In genomic region chr6:116512155-116512559, GRCh38 we compare ENCODE assay signal across 10 cellular contexts. TPM values are rescaled to one million over a fixed set of nuclear protein-coding genes. Genes with fewer than 3 reads are reported as not detected.
DNase-seq lines count a peak whose midpoint lies in the region; ATAC-seq and TF ChIP-seq lines count a peak whose summit lies in the region.
"Had no signal": no experiment of that assay in that cellular context is flagged by ENCODE, and none has a peak within 500 bp of the region (broad histone marks: within the 10 kb centered on the region; RNA-seq: fewer than 3 reads in every experiment).

No MANE protein-coding gene starts in this region.

- CTCF ChIA-PET in Caco-2 (lab: Charles Lee) = interaction anchor here (0.7 to 1.2 kb wide), 6 partner anchors 17 to 243 kb away, joined by 3 to 14 read pairs (median 4); no protein-coding TSS in a partner anchor
- CTCF ChIA-PET in HEK293 (lab: Yijun Ruan, JAX) = interaction anchor here (0.6 to 6.0 kb wide), 32 partner anchors 9 to 304 kb away, joined by 3 to 75 read pairs (median 7); partner anchors contain the start of genes CALHM6, DSE and TSPYL1

- H3K4me2 ChIP-seq in mesendoderm (ENCODE audit: low read length) = no peak overlapping the region

- DNase-seq in Caco-2 = no peak
- peak; percentile 64 for DNase-seq in adipocyte (ENCODE audit: low read depth)
- DNase-seq in mesendoderm = no peak
- DNase-seq in SKM-1 (lab: John Stamatoyannopoulos, UW; ENCODE audit: unreplicated experiment) = no peak
- DNase-seq in NCI-H2227 treated with DMSO at 0.1 percent for 48 hours (lab: John Stamatoyannopoulos, UW) = no peak
- DNase-seq in DMS114 treated with DMSO at 0.1 percent for 48 hours (lab: John Stamatoyannopoulos, UW; ENCODE audit: unreplicated experiment) = no peak
- DNase-seq: DMS79 had no signal

- peak overlapping the region; percentile 94 for H3K4ac ChIP-seq in mesendoderm (ENCODE audit: low read depth, low read length)

- H3K36me3 ChIP-seq in Caco-2 (ENCODE audit: control insufficient read depth, insufficient read depth, low read length) (no peaks in the 10 kb centered on the region), HEK293 (ENCODE audit: control insufficient read depth in 2 of 2, insufficient read depth in 1 of 2, low read length in 2 of 2) (peaks cover 0 to 15% of the 10 kb centered on the region in 2 experiments; a peak in 1 of 3 replicates), adipocyte (ENCODE audit: control insufficient read depth, insufficient read depth, low read length, severe bottlenecking) (peaks cover 11% of the 10 kb centered on the region), mesendoderm (ENCODE audit: control insufficient read depth, insufficient read depth, low read length) (no peaks in the 10 kb centered on the region)

- H2BK5ac ChIP-seq in mesendoderm (ENCODE audit: low read length) = peak overlapping the region; percentile 14

- H3K27me3 ChIP-seq in Caco-2 (replicated peaks; ENCODE audit: control insufficient read depth, insufficient read depth, low read length) (no peaks in the 10 kb centered on the region), adipocyte (replicated peaks; ENCODE audit: control insufficient read depth, insufficient read depth, low read length) (no peaks in the 10 kb centered on the region), mesendoderm (ENCODE audit: insufficient read depth, low read length, poor library complexity) (no peaks in the 10 kb centered on the region)

- H2BK120ac ChIP-seq in mesendoderm (ENCODE audit: low read depth, low read length) = no peak overlapping the region

- no peaks in the 10 kb centered on the region for H3K36me3 Mint-ChIP-seq in Caco-2 (ENCODE audit: insufficient read depth, unreplicated experiment)

- H3K27ac ChIP-seq in HEK293 (ENCODE audit: extremely low read depth, low read depth, low read length) (peak overlapping the region; percentile 28), mesendoderm (ENCODE audit: low read depth, low read length) (no peak overlapping the region)
- H3K27ac ChIP-seq: VCaP had no signal

- intact Hi-C loops in Caco-2 (cut with micrococcal nuclease; ENCODE audit: unreplicated experiment) = loop anchor here (5.0 kb wide), 1 partner anchor 225 kb away; no protein-coding TSS in a partner anchor

- H3K27me3 Mint-ChIP-seq in Caco-2 (ENCODE audit: insufficient read depth, unreplicated experiment) = no peaks in the 10 kb centered on the region

- H3K4me1 ChIP-seq in Caco-2 = 0 out of 2 replicates have a peak, but pooled peaks cover 6% of the 10 kb centered on the region
- H3K4me1 ChIP-seq in HEK293 (ENCODE audit: control insufficient read depth, insufficient read depth, low read length) = peaks cover 13% of the 10 kb centered on the region
- H3K4me1 ChIP-seq in adipocyte (ENCODE audit: control insufficient read depth, insufficient read depth, low read length) = peaks cover 17% of the 10 kb centered on the region
- peaks cover 2% of the 10 kb centered on the region for H3K4me1 ChIP-seq in mesendoderm (ENCODE audit: control insufficient read depth, low read depth, low read length)

- peak overlapping the region; percentile 54 for H3K4me3 Mint-ChIP-seq in Caco-2 (ENCODE audit: unreplicated experiment)

- no CpG with 5 or more reads among the region's 4 CpGs for WGBS in mesendoderm (ENCODE audit: extremely low coverage, insufficient coverage, low lambda C conversion rate)

- no peaks in the 10 kb centered on the region for H3K79me2 ChIP-seq in mesendoderm (ENCODE audit: control insufficient read depth, insufficient read depth, low read length)

- H2AK5ac ChIP-seq in mesendoderm (ENCODE audit: low read length) = no peak overlapping the region

- H3K9ac ChIP-seq in adipocyte (ENCODE audit: low read length) (peak overlapping the region; percentile 90), mesendoderm (ENCODE audit: low read length) (peak overlapping the region; percentile 37)

- H3K4me3 ChIP-seq in Caco-2 (ENCODE audit: low read depth, low read length) (no peak overlapping the region), HEK293 (ENCODE audit: low read depth, low read length) (peak overlapping the region; percentile 27), adipocyte (ENCODE audit: low read length) (peak overlapping the region; percentile 90), mesendoderm (ENCODE audit: low read length) (no peak overlapping the region)

- no peaks in the 10 kb centered on the region for H3K79me1 ChIP-seq in mesendoderm (ENCODE audit: low read length)

- H3K4me1 Mint-ChIP-seq in Caco-2 (ENCODE audit: low read depth, unreplicated experiment) = peaks cover 11% of the 10 kb centered on the region

- no peaks in the 10 kb centered on the region for H3K9me3 Mint-ChIP-seq in Caco-2 (ENCODE audit: unreplicated experiment)

- TF ChIP-seq CTCF in Caco-2 (IDR thresholded peaks at IDR 0.05; ENCODE audit: insufficient read depth in 1 of 2, low read depth in 1 of 2, low read length in 1 of 2, severe bottlenecking in 1 of 2, unreplicated experiment in 1 of 2) = no peak
- no peak for TF ChIP-seq CTCF in HEK293 (tag by site-specific recombination; IDR thresholded peaks at IDR 0.05)

- H3K9me3 ChIP-seq in Caco-2 = peaks cover 5% of the 10 kb centered on the region; the same call in 1 of the 2 replicates
- no peaks in the 10 kb centered on the region for H3K9me3 ChIP-seq in HEK293 (ENCODE audit: control insufficient read depth, insufficient read depth, low read depth, low read length)
- H3K9me3 ChIP-seq in adipocyte (ENCODE audit: control insufficient read depth, low read length) = no peaks in the 10 kb centered on the region

- H4K5ac ChIP-seq in mesendoderm (ENCODE audit: low read length) = peak overlapping the region; percentile 82

- POLR2A ChIA-PET in Caco-2 (lab: Charles Lee) = no interaction called here
- POLR2A ChIA-PET in HEK293 (lab: Yijun Ruan, JAX) = interaction anchor here (1.1 to 1.2 kb wide), 2 partner anchors 59 to 141 kb away, joined by 4 to 5 read pairs; partner anchors contain the start of genes DSE and RWDD1

- no peak overlapping the region for H2BK15ac ChIP-seq in mesendoderm (replicated peaks; ENCODE audit: low read depth)

- BruUV-seq in Caco-2 (replicated peaks; lab: Mats Ljungman, UMichigan) = no TSS peak

- H3K18ac ChIP-seq in mesendoderm (ENCODE audit: low read length) = no peak overlapping the region

- ATAC-seq in HG03571 (IDR thresholded peaks at IDR 0.05; ENCODE audit: unreplicated experiment) = no peak

- H4K8ac ChIP-seq in mesendoderm (ENCODE audit: low read depth, low read length) = no peak overlapping the region

- H3K56ac ChIP-seq in mesendoderm (ENCODE audit: low read length) = peak overlapping the region; percentile 74

- peak overlapping the region; percentile 61 for H3K27ac Mint-ChIP-seq in Caco-2 (ENCODE audit: unreplicated experiment)

- no peak overlapping the region for H3K23ac ChIP-seq in mesendoderm (ENCODE audit: low read length)

TF ChIP-seq in HEK293, 187 proteins besides CTCF, POLR2A, EP300 and RAD21:
- TF ChIP-seq ZNF664 (tag by site-specific recombination; IDR thresholded peaks at IDR 0.05) (peak; percentile 32; the same call in 1 of the 2 replicates), KLF8 (tag by site-specific recombination; IDR thresholded peaks at IDR 0.05) (no peak), ZNF76 (tag by site-specific recombination; IDR thresholded peaks at IDR 0.05; ENCODE audit: borderline replicate concordance, low read depth) (0 out of 2 replicates have a peak, but pooled peaks have one; percentile 4), ZBTB17 (tag by site-specific recombination; IDR thresholded peaks at IDR 0.05) (0 out of 2 replicates have a peak, but pooled peaks have one; percentile 8)

RNA-seq across cellular contexts. Expression of gene CALHM5, which starts 0.7 kb away (rescaled TPM):
- 1.1 and 1.3 TPM in 2 replicates for total RNA-seq in Caco-2 (2022)
- polyA plus RNA-seq in mesendoderm (2013, experiment 1 of 2) = 0.24 TPM
- polyA plus RNA-seq in mesendoderm (2013, experiment 2 of 2) = 0.25 TPM

RNA-seq across cellular contexts. Expression of gene TRAPPC3L, which starts 33.3 kb away (rescaled TPM):
- total RNA-seq in Caco-2 (2022) = not detected in 2 replicates
- polyA plus RNA-seq in mesendoderm (2013, experiment 1 of 2) = not detected
- not detected for polyA plus RNA-seq in mesendoderm (2013, experiment 2 of 2)

RNA-seq across cellular contexts. Expression of gene CALHM4, which starts 41.4 kb away (rescaled TPM):
- total RNA-seq in Caco-2 (2022) = 1.8 and 3.4 TPM in 2 replicates
- polyA plus RNA-seq in mesendoderm (2013, experiment 1 of 2) = 0.25 TPM
- polyA plus RNA-seq in mesendoderm (2013, experiment 2 of 2) = 0.32 TPM

RNA-seq across cellular contexts. Expression of gene CALHM6, which starts 51.0 kb away (rescaled TPM):
- total RNA-seq in Caco-2 (2022) = not detected in 2 replicates
- polyA plus RNA-seq in mesendoderm (2013, experiment 1 of 2) = 2.0 TPM
- 1.8 TPM for polyA plus RNA-seq in mesendoderm (2013, experiment 2 of 2)

RNA-seq across cellular contexts. Expression of gene RWDD1, which starts 59.1 kb away (rescaled TPM):
- 35.0 and 37.9 TPM in 2 replicates for total RNA-seq in Caco-2 (2022)
- 165 TPM for polyA plus RNA-seq in mesendoderm (2013, experiment 1 of 2)
- 172 TPM for polyA plus RNA-seq in mesendoderm (2013, experiment 2 of 2)

Comparison
In these comparisons a context has a peak if more than half of its experiments do, and no peak if none do; other contexts are left out.
1. H3K4me3 ChIP-seq: peak in HEK293 (single experiment) and adipocyte (single experiment); none in Caco-2 (single experiment) and mesendoderm (single experiment).